8 cellular contexts compared by ENCODE assay signal in the genomic region with DNA sequence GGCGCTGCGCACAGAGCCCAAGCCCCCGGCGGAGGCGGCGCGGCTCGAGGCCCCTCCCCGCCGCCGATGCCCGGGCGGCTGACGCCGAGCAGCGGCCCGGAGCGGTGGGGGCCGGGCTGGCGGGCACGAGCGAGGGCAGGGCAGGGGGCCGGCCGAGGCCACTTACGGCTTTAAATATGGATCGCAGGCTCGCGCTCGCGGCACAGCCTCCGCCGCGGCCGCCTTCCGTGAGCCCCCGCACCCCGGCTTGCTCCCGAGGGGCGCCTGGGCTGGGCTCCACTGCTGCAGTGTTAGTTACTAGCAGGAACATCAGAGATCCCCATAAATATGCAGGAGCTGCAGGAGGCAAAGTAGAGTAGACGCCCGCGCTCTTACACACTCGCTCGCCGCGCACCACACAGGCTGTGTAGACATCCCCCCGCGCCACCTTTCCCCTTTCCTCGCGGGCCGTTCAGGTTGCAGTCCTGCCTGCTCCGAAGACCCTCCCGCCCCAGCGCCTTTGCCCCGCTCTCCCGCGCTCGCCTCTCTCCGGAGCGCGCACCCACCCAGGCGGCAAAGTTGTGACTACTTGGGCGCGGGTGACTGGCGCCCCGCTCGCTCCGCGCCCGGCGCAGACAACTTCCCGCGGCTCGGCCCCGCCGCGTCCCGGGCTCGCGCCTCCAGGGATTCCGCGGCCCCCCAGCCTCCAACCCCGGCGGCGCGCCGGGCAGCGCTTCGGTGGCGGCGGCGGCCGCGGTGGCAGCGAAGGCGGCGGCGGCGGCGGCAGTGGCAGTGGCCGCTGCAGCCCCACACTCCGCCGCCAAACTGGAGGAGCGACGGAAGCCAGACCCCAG.
DNase-seq lines count a peak whose midpoint lies in the region; ATAC-seq and TF ChIP-seq lines count a peak whose summit lies in the region.

No MANE protein-coding gene starts in this region.

- H3K4me1 ChIP-seq in effector memory CD4-positive, alpha-beta T cell (ENCODE audit: control insufficient read depth, insufficient read depth, low read length, poor library complexity, severe bottlenecking), result peaks cover 11% of the 10 kb centered on the region

- H3K9me3 ChIP-seq in AG04450 (ENCODE audit: control insufficient read depth, insufficient read depth, low read length), result no peaks in the 10 kb centered on the region; the same call in 1 of the 2 replicates
- no peaks in the 10 kb centered on the region for H3K9me3 ChIP-seq in effector memory CD4-positive, alpha-beta T cell (ENCODE audit: control insufficient read depth, low read length)

- peak; percentile 45 for ATAC-seq in GM18867 (IDR thresholded peaks at IDR 0.05; ENCODE audit: unreplicated experiment)
- ATAC-seq in stimulated activated effector memory CD8-positive, alpha-beta T cell treated with anti-CD3 and anti-CD28 coated beads, Interleukin-12 subunit alpha, Interleukin-12 subunit beta, amount 100 ng/mL, for 72 hours, result peak; percentile 88
- no peak for ATAC-seq in HG03565 (IDR thresholded peaks at IDR 0.05; ENCODE audit: unreplicated experiment)

- in situ Hi-C loops in KBM-7 (cut with MboI; ENCODE audit: low pct_unique_long_range_greater_than_20kb, low sequenced_read_pairs), result no loop called here

- DNase-seq in AG04450 (ENCODE audit: low read depth, low spot score) (no peak), KBM-7 (peak; percentile 41), lung microvascular endothelial cell (ENCODE audit: low read depth in 2 of 2) (peak; percentile 13 to 18)
- DNase-seq in activated CD4-positive, alpha-beta memory T cell treated with anti-CD3 and anti-CD28 coated beads for 36 hours, result peak; percentile 27
- DNase-seq in effector memory CD4-positive, alpha-beta T cell, result peak in 1 of 3 donors; percentile 25
- peak; percentile 47 to 76 for DNase-seq in stimulated activated effector memory CD8-positive, alpha-beta T cell treated with anti-CD3 and anti-CD28 coated beads, Interleukin-12 subunit alpha, Interleukin-12 subunit beta, amount 100 ng/mL, for 72 hours (ENCODE audit: low spot score in 2 of 2)

- H3K36me3 Mint-ChIP-seq in activated CD4-positive, alpha-beta memory T cell treated with anti-CD3 and anti-CD28 coated beads for 36 hours, result no peaks in the 10 kb centered on the region
- no peaks in the 10 kb centered on the region for H3K36me3 Mint-ChIP-seq in stimulated activated effector memory CD8-positive, alpha-beta T cell treated with anti-CD3 and anti-CD28 coated beads, Interleukin-12 subunit alpha, Interleukin-12 subunit beta, amount 100 ng/mL, for 72 hours

- no peak overlapping the region for H3K27ac Mint-ChIP-seq in activated CD4-positive, alpha-beta memory T cell treated with anti-CD3 and anti-CD28 coated beads for 36 hours
- H3K27ac Mint-ChIP-seq in stimulated activated effector memory CD8-positive, alpha-beta T cell treated with anti-CD3 and anti-CD28 coated beads, Interleukin-12 subunit alpha, Interleukin-12 subunit beta, amount 100 ng/mL, for 72 hours, result peak overlapping the region; percentile 76

- intact Hi-C loops in activated CD4-positive, alpha-beta memory T cell treated with anti-CD3 and anti-CD28 coated beads for 36 hours (cut with micrococcal nuclease), result loop anchor here (5.0 to 10.0 kb wide), 2 partner anchors 194 to 582 kb away; a partner anchor contains a TSS

- H3K27me3 ChIP-seq in AG04450 (ENCODE audit: control insufficient read depth, insufficient read depth, low read length), result no peaks in the 10 kb centered on the region
- H3K27me3 ChIP-seq in effector memory CD4-positive, alpha-beta T cell (replicated peaks; ENCODE audit: control insufficient read depth, insufficient read depth, low read length, poor library complexity, severe bottlenecking), result peaks cover 9% of the 10 kb centered on the region

- H3K4me3 ChIP-seq in AG04450 (ENCODE audit: low read depth, low read length), result peak overlapping the region; percentile 78
- peak overlapping the region; percentile 62 for H3K4me3 ChIP-seq in effector memory CD4-positive, alpha-beta T cell (ENCODE audit: insufficient read depth, low read depth, low read length, poor library complexity, severe bottlenecking)

- TF ChIP-seq CTCF in AG04450 (IDR thresholded peaks at IDR 0.05; ENCODE audit: low read depth, low read length), result no peak

- H3K9me3 Mint-ChIP-seq in activated CD4-positive, alpha-beta memory T cell treated with anti-CD3 and anti-CD28 coated beads for 36 hours, result no peaks in the 10 kb centered on the region
- H3K9me3 Mint-ChIP-seq in stimulated activated effector memory CD8-positive, alpha-beta T cell treated with anti-CD3 and anti-CD28 coated beads, Interleukin-12 subunit alpha, Interleukin-12 subunit beta, amount 100 ng/mL, for 72 hours, result no peaks in the 10 kb centered on the region

- POLR2A ChIA-PET in AG04450 (lab: Yijun Ruan, JAX), result interaction anchor here (0.6 to 1.0 kb wide), 5 partner anchors 12 to 367 kb away, joined by 3 to 13 read pairs (median 4); no protein-coding TSS in a partner anchor
- POLR2A ChIA-PET in activated CD4-positive, alpha-beta memory T cell treated with anti-CD3 and anti-CD28 coated beads for 36 hours (lab: Charles Lee), result interaction anchor here (0.7 kb wide), 1 partner anchor 193 kb away, joined by 3 read pairs; a partner anchor contains a TSS

- H3K27me3 Mint-ChIP-seq in activated CD4-positive, alpha-beta memory T cell treated with anti-CD3 and anti-CD28 coated beads for 36 hours, result peaks cover 29% of the 10 kb centered on the region

- CTCF ChIA-PET in AG04450 (lab: Charles Lee), result interaction anchor here (1.1 to 4.6 kb wide), 5 partner anchors 22 to 525 kb away, joined by 3 to 54 read pairs (median 6); no protein-coding TSS in a partner anchor
- CTCF ChIA-PET in activated CD4-positive, alpha-beta memory T cell treated with anti-CD3 and anti-CD28 coated beads for 36 hours (lab: Charles Lee), result interaction anchor here (1.2 kb wide), 1 partner anchor 535 kb away, joined by 3 read pairs; no protein-coding TSS in a partner anchor

- peak overlapping the region; percentile 47 for H3K27ac ChIP-seq in AG04450 (ENCODE audit: low read depth, low read length)
- H3K27ac ChIP-seq in effector memory CD4-positive, alpha-beta T cell (ENCODE audit: insufficient read depth, low read length, poor library complexity, severe bottlenecking), result no peak overlapping the region

- peak overlapping the region; percentile 75 for H3K4me3 Mint-ChIP-seq in activated CD4-positive, alpha-beta memory T cell treated with anti-CD3 and anti-CD28 coated beads for 36 hours
- peak overlapping the region; percentile 66 for H3K4me3 Mint-ChIP-seq in stimulated activated effector memory CD8-positive, alpha-beta T cell treated with anti-CD3 and anti-CD28 coated beads, Interleukin-12 subunit alpha, Interleukin-12 subunit beta, amount 100 ng/mL, for 72 hours

- peaks cover 27% of the 10 kb centered on the region for H3K4me1 Mint-ChIP-seq in activated CD4-positive, alpha-beta memory T cell treated with anti-CD3 and anti-CD28 coated beads for 36 hours (ENCODE audit: low read depth)
- peaks cover 34% of the 10 kb centered on the region for H3K4me1 Mint-ChIP-seq in stimulated activated effector memory CD8-positive, alpha-beta T cell treated with anti-CD3 and anti-CD28 coated beads, Interleukin-12 subunit alpha, Interleukin-12 subunit beta, amount 100 ng/mL, for 72 hours

- H3K36me3 ChIP-seq in effector memory CD4-positive, alpha-beta T cell (ENCODE audit: control insufficient read depth, insufficient read depth, low read length), result no peaks in the 10 kb centered on the region
